ENCODE assay signal across 17 cellular contexts in genomic region chr1:19137158-19137557, GRCh38.
A peak's percentile ranks its signal among the peaks of the same experiment; 100 is the strongest.
DNase-seq lines count a peak whose midpoint lies in the region; ATAC-seq and TF ChIP-seq lines count a peak whose summit lies in the region.
"Had no signal": no experiment of that assay in that cellular context is flagged by ENCODE, and none has a peak within 500 bp of the region (broad histone marks: within the 10 kb centered on the region; RNA-seq: fewer than 3 reads in every experiment).

No MANE protein-coding gene starts in this region.

- H4K5ac ChIP-seq in IMR-90 (ENCODE audit: low read depth, low read length) = no peak overlapping the region

- H3K27ac ChIP-seq in cardiac muscle cell (peak overlapping the region; percentile 35), left ventricle myocardium inferior (replicated peaks) (no peak overlapping the region), IMR-90 (ENCODE audit: insufficient read depth, low read length) (no peak overlapping the region)
- H3K27ac ChIP-seq: BLaER1, C4-2B had no signal

- no peak overlapping the region for H3K18ac ChIP-seq in IMR-90 (ENCODE audit: low read depth, low read length)

- H2BK15ac ChIP-seq in IMR-90 (ENCODE audit: low read depth, low read length) = no peak overlapping the region

- H2AK9ac ChIP-seq in IMR-90 (replicated peaks; ENCODE audit: low read depth, low read length, poor library complexity) = no peak overlapping the region

- no peak for TF ChIP-seq RAD21 in IMR-90 (IDR thresholded peaks at IDR 0.05; ENCODE audit: low read length)

- H3K27ac Mint-ChIP-seq in chondrocyte (ENCODE audit: unreplicated experiment) = peak overlapping the region; percentile 1
- H3K27ac Mint-ChIP-seq: B cell; CD8-positive, alpha-beta T cell; HFFc6 had no signal

- DNase-seq in cardiac muscle cell (ENCODE audit: low read depth in 1 of 2, low spot score in 1 of 2) = no peak
- DNase-seq in left ventricle myocardium inferior = no peak
- no peak for DNase-seq in IMR-90
- DNase-seq in chondrocyte (ENCODE audit: low spot score) = no peak
- DNase-seq in activated CD4-positive, alpha-beta T cell treated with anti-CD3 and anti-CD28 coated beads, Interleukin-2, amount 50 U/mL, for 1 hour = no peak
- DNase-seq in stimulated activated CD4-positive, alpha-beta T cell treated with anti-CD3 and anti-CD28 coated beads, Interleukin-4, amount 100 ng/mL, for 4 hours = no peak
- DNase-seq: Caco-2; CD4-positive, CD25-positive, alpha-beta regulatory T cell; CD8-positive, alpha-beta T cell; DMS153; DND-41; GOT3; HFFc6 had no signal

- H3K9me1 ChIP-seq in IMR-90 (ENCODE audit: insufficient read depth, low read length) = no peaks in the 10 kb centered on the region

- H2BK5ac ChIP-seq in IMR-90 (ENCODE audit: low read depth, low read length, poor library complexity, severe bottlenecking) = no peak overlapping the region

- no peak overlapping the region for H3K4ac ChIP-seq in IMR-90 (ENCODE audit: low read depth, low read length)

- H2BK20ac ChIP-seq in IMR-90 (ENCODE audit: low read depth, low read length) = no peak overlapping the region

- POLR2A ChIA-PET in IMR-90 (lab: Charles Lee; ENCODE audit: unreplicated experiment) = no interaction called here

- H2AK5ac ChIP-seq in IMR-90 (ENCODE audit: low read depth, low read length) = no peak overlapping the region

- in situ Hi-C loops in IMR-90 (cut with MboI; ENCODE audit: low sequenced_read_pairs) = no loop called here

- no peak overlapping the region for H3K23ac ChIP-seq in IMR-90 (ENCODE audit: low read depth, low read length)

- no peak overlapping the region for H3K56ac ChIP-seq in IMR-90 (ENCODE audit: extremely low read depth, insufficient read depth, low read length)

- no peaks in the 10 kb centered on the region for H3K27me3 Mint-ChIP-seq in chondrocyte (ENCODE audit: low read depth)
- H3K27me3 Mint-ChIP-seq: B cell; CD4-positive, CD25-positive, alpha-beta regulatory T cell had no signal

- no peak overlapping the region for H2AFZ ChIP-seq in IMR-90 (replicated peaks; ENCODE audit: low read length, poor library complexity)

- H2BK120ac ChIP-seq in IMR-90 (ENCODE audit: low read depth, low read length) = no peak overlapping the region

- H3K4me1 ChIP-seq in cardiac muscle cell (ENCODE audit: low read depth) (no peaks in the 10 kb centered on the region), left ventricle myocardium inferior (peaks cover 15% of the 10 kb centered on the region), IMR-90 (ENCODE audit: control insufficient read depth, insufficient read depth, low read length) (no peaks in the 10 kb centered on the region)
- H3K4me1 ChIP-seq: BLaER1, Caco-2, HAP-1 had no signal

- H3K9me3 Mint-ChIP-seq in chondrocyte (ENCODE audit: low read depth) = peaks cover 2% of the 10 kb centered on the region

- no TSS peak for BruUV-seq in IMR-90 (replicated peaks; lab: Mats Ljungman, UMichigan)

- TF ChIP-seq POLR2A in IMR-90 (IDR thresholded peaks at IDR 0.05; ENCODE audit: low read depth, low read length) = no peak

- H3K79me1 ChIP-seq in IMR-90 (ENCODE audit: low read depth in 1 of 2, low read length in 2 of 2) = peaks cover 23 to 24% of the 10 kb centered on the region in 2 experiments

- H3K9me3 ChIP-seq in cardiac muscle cell (ENCODE audit: low read depth) (no peaks in the 10 kb centered on the region), left ventricle myocardium inferior (replicated peaks) (peaks cover 13% of the 10 kb centered on the region), IMR-90 (ENCODE audit: control insufficient read depth, insufficient read depth, low read length) (peaks cover 4% of the 10 kb centered on the region; the same call in 1 of the 2 replicates)
- H3K9me3 ChIP-seq: Caco-2, HAP-1 had no signal

- H3K14ac ChIP-seq in IMR-90 (replicated peaks; ENCODE audit: low read depth, low read length) = no peak overlapping the region

- no peak overlapping the region for H3K4me2 ChIP-seq in IMR-90 (ENCODE audit: low read depth, low read length)
- H3K4me2 ChIP-seq: BLaER1 had no signal

- WGBS in IMR-90 (ENCODE audit: extremely low coverage in 2 of 2, insufficient read length in 1 of 2), 2 experiments = no CpG with 5 or more reads among the region's 4 CpGs

- H3K4me3 ChIP-seq in cardiac muscle cell = no peak overlapping the region
- no peak overlapping the region for H3K4me3 ChIP-seq in left ventricle myocardium inferior
- no peak overlapping the region for H3K4me3 ChIP-seq in IMR-90 (ENCODE audit: insufficient read depth, low read depth, low read length)
- H3K4me3 ChIP-seq: BLaER1, HAP-1 had no signal

- H3K9ac ChIP-seq in IMR-90 (ENCODE audit: low read depth, low read length) = no peak overlapping the region
- H3K9ac ChIP-seq: BLaER1 had no signal

- dilution Hi-C loops in IMR-90 (cut with HindIII; ENCODE audit: low sequenced_read_pairs, unreplicated experiment) = no loop called here

- H4K91ac ChIP-seq in IMR-90 (ENCODE audit: insufficient read depth, low read depth, low read length) = no peak overlapping the region

- ATAC-seq in IMR-90 (ENCODE audit: low read depth) = no peak
- ATAC-seq: CD8-positive, alpha-beta T cell had no signal

- no peaks in the 10 kb centered on the region for H4K20me1 ChIP-seq in IMR-90 (ENCODE audit: insufficient read depth, low read length)

- H4K8ac ChIP-seq in IMR-90 (ENCODE audit: low read depth in 2 of 2, low read length in 2 of 2) = no peak overlapping the region

- intact Hi-C loops in left ventricle myocardium inferior (cut with micrococcal nuclease) (no loop called here), IMR-90 (cut with micrococcal nuclease) (loop anchor here (10.0 kb wide), 1 partner anchor 48 kb away; no protein-coding TSS in a partner anchor)

- peaks cover 61% of the 10 kb centered on the region for H3K36me3 Mint-ChIP-seq in chondrocyte (ENCODE audit: low read depth)

- CTCF ChIA-PET in IMR-90 (lab: Yijun Ruan, JAX) = no interaction called here

- no peaks in the 10 kb centered on the region for H3K4me1 Mint-ChIP-seq in chondrocyte (ENCODE audit: low read depth)
- H3K4me1 Mint-ChIP-seq: B cell had no signal

- no peak overlapping the region for H3K4me3 Mint-ChIP-seq in chondrocyte (ENCODE audit: unreplicated experiment)
- H3K4me3 Mint-ChIP-seq: B cell; CD4-positive, CD25-positive, alpha-beta regulatory T cell; CD8-positive, alpha-beta T cell; HFFc6 had no signal

- H3K36me3 ChIP-seq in cardiac muscle cell (peaks cover 84% of the 10 kb centered on the region), left ventricle myocardium inferior (peaks cover 100% of the 10 kb centered on the region), IMR-90 (ENCODE audit: control insufficient read depth, insufficient read depth, low read length) (peaks cover 61% of the 10 kb centered on the region)

- H3K27me3 ChIP-seq in cardiac muscle cell = no peaks in the 10 kb centered on the region
- H3K27me3 ChIP-seq in left ventricle myocardium inferior (ENCODE audit: low read depth) = no peaks in the 10 kb centered on the region
- H3K27me3 ChIP-seq in IMR-90 (ENCODE audit: control insufficient read depth, insufficient read depth, low read length) = no peaks in the 10 kb centered on the region
- H3K27me3 ChIP-seq: BLaER1 had no signal

- no peak for TF ChIP-seq CTCF in cardiac muscle cell (IDR thresholded peaks at IDR 0.05; ENCODE audit: low read depth, low read length)
- TF ChIP-seq CTCF in left ventricle myocardium inferior (IDR thresholded peaks at IDR 0.05; ENCODE audit: borderline replicate concordance) = no peak
- no peak for TF ChIP-seq CTCF in IMR-90 (conservative IDR thresholded peaks at IDR 0.05; ENCODE audit: low read depth, low read length)
- no peak for TF ChIP-seq CTCF in chondrocyte (IDR thresholded peaks at IDR 0.05)

TF ChIP-seq in IMR-90, 13 proteins besides CTCF, POLR2A, EP300 and RAD21:
- peak; percentile 80 for TF ChIP-seq MAFK (IDR thresholded peaks at IDR 0.05; ENCODE audit: low read depth, low read length)
- TF ChIP-seq FOS (IDR thresholded peaks at IDR 0.05; ENCODE audit: low read depth, low read length) = no peak
